In the genomic region with DNA sequence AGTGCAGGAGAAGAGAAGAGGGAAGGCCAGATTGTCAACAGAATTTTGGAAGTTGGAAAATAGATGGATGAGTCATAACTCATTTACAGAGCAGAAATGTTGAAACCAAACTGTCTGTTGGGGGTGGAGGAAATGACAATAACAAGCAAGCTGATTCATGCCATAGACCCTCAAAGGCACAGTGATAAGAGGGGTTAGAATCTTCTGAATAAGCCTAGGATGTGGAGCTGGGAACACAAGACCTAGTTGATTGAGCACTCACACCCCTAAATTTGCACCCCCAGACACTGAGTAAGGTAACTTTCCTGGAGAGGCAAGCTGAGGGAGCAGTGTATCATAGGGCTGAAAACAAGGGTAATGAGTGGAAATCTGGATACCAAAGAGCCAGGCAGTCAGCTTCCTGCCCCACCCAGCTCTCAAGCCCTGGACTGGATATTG, we compare ENCODE assay signal across 10 cellular contexts.
DNase-seq lines count a peak whose midpoint lies in the region; ATAC-seq and TF ChIP-seq lines count a peak whose summit lies in the region.
"Had no signal": no experiment of that assay in that cellular context is flagged by ENCODE, and none has a peak within 500 bp of the region (broad histone marks: within the 10 kb centered on the region; RNA-seq: fewer than 3 reads in every experiment).

No MANE protein-coding gene starts in this region.

- TF ChIP-seq CTCF in RWPE1 (conservative IDR thresholded peaks at IDR 0.05; ENCODE audit: low read depth), result no peak
- no peak for TF ChIP-seq CTCF in foreskin keratinocyte (conservative IDR thresholded peaks at IDR 0.05)

- peak; percentile 66 for ATAC-seq in foreskin keratinocyte
- ATAC-seq in HG02623 (IDR thresholded peaks at IDR 0.05; ENCODE audit: unreplicated experiment), result no peak
- ATAC-seq in activated CD8-positive, alpha-beta memory T cell treated with anti-CD3 and anti-CD28 coated beads, Interleukin-2, amount 10 ng/mL, durations not matched to agents 7 days and 5 days, result no peak
- ATAC-seq in Right ventricle myocardium superior (ENCODE audit: poor library complexity), result no peak

- POLR2A ChIA-PET in RWPE1 (lab: Yijun Ruan, JAX; ENCODE audit: low non-redundant PET), result no interaction called here

- no peaks in the 10 kb centered on the region for H3K36me3 Mint-ChIP-seq in activated CD8-positive, alpha-beta memory T cell treated with anti-CD3 and anti-CD28 coated beads, Interleukin-2, amount 10 ng/mL, durations not matched to agents 7 days and 5 days

- H3K27me3 ChIP-seq in foreskin keratinocyte, result no peaks in the 10 kb centered on the region
- H3K27me3 ChIP-seq: neutrophil had no signal

- peak overlapping the region; percentile 61; the same call in 1 of the 2 replicates for H3K27ac ChIP-seq in RWPE1
- H3K27ac ChIP-seq in foreskin keratinocyte, result no peak overlapping the region
- H3K27ac ChIP-seq: neutrophil had no signal

- H3K4me1 Mint-ChIP-seq in activated CD8-positive, alpha-beta memory T cell treated with anti-CD3 and anti-CD28 coated beads, Interleukin-2, amount 10 ng/mL, durations not matched to agents 7 days and 5 days, result no peaks in the 10 kb centered on the region

- CTCF ChIA-PET in RWPE1 (lab: Yijun Ruan, JAX), result interaction anchor here (0.6 to 1.2 kb wide), 2 partner anchors 304 to 384 kb away, joined by 3 read pairs; no protein-coding TSS in a partner anchor
- CTCF ChIA-PET in activated CD8-positive, alpha-beta memory T cell treated with anti-CD3 and anti-CD28 coated beads, Interleukin-2, amount 10 ng/mL, durations not matched to agents 7 days and 5 days (lab: Charles Lee), result no interaction called here

- H3K9me3 Mint-ChIP-seq in activated CD8-positive, alpha-beta memory T cell treated with anti-CD3 and anti-CD28 coated beads, Interleukin-2, amount 10 ng/mL, durations not matched to agents 7 days and 5 days (ENCODE audit: low read depth), result no peaks in the 10 kb centered on the region

- H3K27me3 Mint-ChIP-seq in activated CD8-positive, alpha-beta memory T cell treated with anti-CD3 and anti-CD28 coated beads, Interleukin-2, amount 10 ng/mL, durations not matched to agents 7 days and 5 days, result no peaks in the 10 kb centered on the region

- peaks cover 14% of the 10 kb centered on the region for H3K4me1 ChIP-seq in foreskin keratinocyte

- H3K4me3 Mint-ChIP-seq in activated CD8-positive, alpha-beta memory T cell treated with anti-CD3 and anti-CD28 coated beads, Interleukin-2, amount 10 ng/mL, durations not matched to agents 7 days and 5 days, result no peak overlapping the region

- peak; percentile 24 to 35 for DNase-seq in AML-193 (lab: John Stamatoyannopoulos, UW)
- peak; percentile 90 for DNase-seq in HT1080 (ENCODE audit: low read depth)
- peak; percentile 59 for DNase-seq in RWPE1 (ENCODE audit: low spot score)
- peak; percentile 30 to 77 for DNase-seq in foreskin keratinocyte
- DNase-seq in iPS-NIHi7 (ENCODE audit: extremely low spot score), result no peak
- DNase-seq in activated CD8-positive, alpha-beta memory T cell treated with anti-CD3 and anti-CD28 coated beads, Interleukin-2, amount 10 ng/mL, durations not matched to agents 7 days and 5 days, result no peak
- DNase-seq in Right ventricle myocardium superior, result no peak
- DNase-seq: NCI-H526 had no signal

- no peak overlapping the region for H3K27ac Mint-ChIP-seq in activated CD8-positive, alpha-beta memory T cell treated with anti-CD3 and anti-CD28 coated beads, Interleukin-2, amount 10 ng/mL, durations not matched to agents 7 days and 5 days

- intact Hi-C loops in Right ventricle myocardium superior (cut with DNase I), result no loop called here

Comparison
In these comparisons a context has a peak if more than half of its experiments do, and no peak if none do; other contexts are left out.
1. DNase-seq: peak in AML-193 (2 of 2), HT1080 (single experiment), RWPE1 (single experiment) and foreskin keratinocyte (2 of 2); none in iPS-NIHi7 (single experiment), activated CD8-positive, alpha-beta memory T cell treated with anti-CD3 and anti-CD28 coated beads, Interleukin-2, amount 10 ng/mL, durations not matched to agents 7 days and 5 days (single experiment) and Right ventricle myocardium superior (single experiment).